In the genomic region with DNA sequence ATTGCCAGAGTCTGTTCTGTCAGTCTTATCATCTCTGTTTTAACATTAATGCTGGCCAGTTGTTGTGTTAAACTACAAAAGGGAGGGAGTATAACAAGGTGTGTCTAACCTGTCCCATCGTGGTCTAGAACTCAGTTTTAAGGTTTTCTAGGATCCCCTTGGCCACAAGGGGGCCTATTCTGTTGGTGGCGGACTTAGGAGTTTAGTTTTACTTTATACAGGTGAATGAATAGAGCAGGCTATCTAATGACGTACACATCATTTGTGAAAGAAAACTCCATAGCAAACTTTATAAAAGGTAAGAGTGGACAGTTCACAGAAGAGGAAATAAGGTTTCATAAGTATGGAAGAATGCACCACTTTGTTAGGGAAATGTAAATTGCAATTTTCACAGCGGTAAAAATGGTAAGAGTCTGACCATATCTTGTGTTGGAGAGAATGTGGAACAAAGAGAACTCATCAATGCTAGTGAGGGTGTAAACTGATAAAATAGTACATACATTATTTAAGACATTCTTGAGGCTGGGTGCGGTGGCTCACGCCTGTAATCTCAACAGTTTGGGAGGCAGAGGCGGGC, we compare ENCODE assay signal across 1 cellular context.
TF ChIP-seq lines count a peak whose summit lies in the region.

No MANE protein-coding gene starts in this region.

TF ChIP-seq in H1, 55 proteins besides CTCF, POLR2A, EP300 and RAD21 (continued from another document):
- TF ChIP-seq SAP30 (IDR thresholded peaks at IDR 0.05; ENCODE audit: insufficient read depth, insufficient replicate concordance, low read length) (no peak), BCL11A (IDR thresholded peaks at IDR 0.05; ENCODE audit: low read depth in 2 of 2, low read length in 2 of 2) (no peak), POU5F1 (IDR thresholded peaks at IDR 0.05; ENCODE audit: low read depth, low read length) (no peak), SUZ12 (IDR thresholded peaks at IDR 0.05; ENCODE audit: low read length) (no peak), KDM1A (IDR thresholded peaks at IDR 0.05; ENCODE audit: borderline replicate concordance, low read length) (no peak), GABPA (IDR thresholded peaks at IDR 0.05; ENCODE audit: borderline replicate concordance, insufficient read depth, low read length) (no peak), YY1 (IDR thresholded peaks at IDR 0.05; ENCODE audit: low read depth, low read length) (no peak), HDAC6 (IDR thresholded peaks at IDR 0.05; ENCODE audit: low read depth, low read length) (no peak), RNF2 (IDR thresholded peaks at IDR 0.05; ENCODE audit: borderline replicate concordance, low read depth, low read length, missing control alignments, poor library complexity, severe bottlenecking) (no peak)
- TF ChIP-seq, protein P1, sequence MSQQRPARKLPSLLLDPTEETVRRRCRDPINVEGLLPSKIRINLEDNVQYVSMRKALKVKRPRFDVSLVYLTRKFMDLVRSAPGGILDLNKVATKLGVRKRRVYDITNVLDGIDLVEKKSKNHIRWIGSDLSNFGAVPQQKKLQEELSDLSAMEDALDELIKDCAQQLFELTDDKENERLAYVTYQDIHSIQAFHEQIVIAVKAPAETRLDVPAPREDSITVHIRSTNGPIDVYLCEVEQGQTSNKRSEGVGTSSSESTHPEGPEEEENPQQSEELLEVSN (IDR thresholded peaks at IDR 0.05) = no peak
- TF ChIP-seq, protein P2, sequence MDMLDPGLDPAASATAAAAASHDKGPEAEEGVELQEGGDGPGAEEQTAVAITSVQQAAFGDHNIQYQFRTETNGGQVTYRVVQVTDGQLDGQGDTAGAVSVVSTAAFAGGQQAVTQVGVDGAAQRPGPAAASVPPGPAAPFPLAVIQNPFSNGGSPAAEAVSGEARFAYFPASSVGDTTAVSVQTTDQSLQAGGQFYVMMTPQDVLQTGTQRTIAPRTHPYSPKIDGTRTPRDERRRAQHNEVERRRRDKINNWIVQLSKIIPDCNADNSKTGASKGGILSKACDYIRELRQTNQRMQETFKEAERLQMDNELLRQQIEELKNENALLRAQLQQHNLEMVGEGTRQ (IDR thresholded peaks at IDR 0.05; ENCODE audit: low read length) = no peak
- TF ChIP-seq, protein P3, sequence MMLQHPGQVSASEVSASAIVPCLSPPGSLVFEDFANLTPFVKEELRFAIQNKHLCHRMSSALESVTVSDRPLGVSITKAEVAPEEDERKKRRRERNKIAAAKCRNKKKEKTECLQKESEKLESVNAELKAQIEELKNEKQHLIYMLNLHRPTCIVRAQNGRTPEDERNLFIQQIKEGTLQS (IDR thresholded peaks at IDR 0.05; ENCODE audit: insufficient read depth, low read depth, low read length) = no peak
